18 cellular contexts compared by ENCODE assay signal in genomic region chr3:152583913-152584312, GRCh38.
DNase-seq lines count a peak whose midpoint lies in the region; TF ChIP-seq lines count a peak whose summit lies in the region.
"Had no signal": no experiment of that assay in that cellular context is flagged by ENCODE, and none has a peak within 500 bp of the region (broad histone marks: within the 10 kb centered on the region; RNA-seq: fewer than 3 reads in every experiment).

No MANE protein-coding gene starts in this region.

- H3K36me3 Mint-ChIP-seq in mesothelial cell of epicardium = no peaks in the 10 kb centered on the region
- H3K36me3 Mint-ChIP-seq: CD14-positive monocyte had no signal

- H3K9me3 Mint-ChIP-seq in mesothelial cell of epicardium = no peaks in the 10 kb centered on the region
- H3K9me3 Mint-ChIP-seq: HFFc6 had no signal

- peaks cover 16% of the 10 kb centered on the region for H3K4me1 Mint-ChIP-seq in mesothelial cell of epicardium

- in situ Hi-C loops in astrocyte of the cerebellum (cut with HindIII; ENCODE audit: low sequenced_read_pairs) = no loop called here

- WGBS in testis, 2 donors = 20 to 38% methylated on average over 1 of the region's 1 CpG

- TF ChIP-seq POLR2A in testis (IDR thresholded peaks at IDR 0.05) (no peak), erythroblast (IDR thresholded peaks at IDR 0.05; ENCODE audit: low read length) (no peak)

- H3K4me3 ChIP-seq in astrocyte of the cerebellum (ENCODE audit: low read depth, low read length) (no peak overlapping the region), fibroblast of mammary gland (ENCODE audit: control insufficient read depth, low read depth, low read length) (no peak overlapping the region), testis (no peak overlapping the region)
- H3K4me3 ChIP-seq: Peyer's patch had no signal

- DNase-seq in astrocyte of the cerebellum (ENCODE audit: low read depth) = peak; percentile 24
- DNase-seq in fibroblast of mammary gland (ENCODE audit: low read depth) = peak; percentile 72
- DNase-seq in mesothelial cell of epicardium (ENCODE audit: low spot score in 2 of 2, unreplicated experiment in 2 of 2) = no peak
- peak; percentile 80 for DNase-seq in testis
- DNase-seq in NCI-H2029 treated with DMSO at 0.1 percent for 48 hours (lab: John Stamatoyannopoulos, UW) = no peak
- DNase-seq in GM10248 (ENCODE audit: extremely low spot score) = no peak
- no peak for DNase-seq in erythroblast (lab: John Stamatoyannopoulos, UW)
- DNase-seq: AML-193, DMS 273 treated with DMSO at 0.1 percent for 48 hours, GF-D8, HFFc6, KG1, NCI-H1436, NCI-H2081, NCI-H524 treated with DMSO at 0.1 percent for 48 hours, Peyer's patch, Right ventricle myocardium superior had no signal

- TF ChIP-seq CTCF in astrocyte of the cerebellum (IDR thresholded peaks at IDR 0.05; ENCODE audit: low read depth, low read length, missing control alignments) = no peak
- TF ChIP-seq CTCF in fibroblast of mammary gland (conservative IDR thresholded peaks at IDR 0.05; ENCODE audit: control insufficient read depth, insufficient read depth, low read depth, low read length) = no peak
- TF ChIP-seq CTCF in mesothelial cell of epicardium (IDR thresholded peaks at IDR 0.05; ENCODE audit: unreplicated experiment) = no peak
- TF ChIP-seq CTCF in testis (IDR thresholded peaks at IDR 0.05) = no peak
- no peak for TF ChIP-seq CTCF in GM10248 (IDR thresholded peaks at IDR 0.05; ENCODE audit: control extremely low read depth, extremely low read depth, low read depth, missing control alignments)

- no peak overlapping the region for H3K4me3 Mint-ChIP-seq in mesothelial cell of epicardium
- H3K4me3 Mint-ChIP-seq: CD14-positive monocyte, HFFc6 had no signal

- peak overlapping the region; percentile 57 for H3K27ac Mint-ChIP-seq in mesothelial cell of epicardium
- H3K27ac Mint-ChIP-seq: CD14-positive monocyte, HFFc6 had no signal

- CTCF ChIA-PET in GM10248 (lab: Yijun Ruan, JAX) = interaction anchor here (1.5 to 2.4 kb wide), 2 partner anchors 11 to 13 kb away, joined by 3 to 8 read pairs; no protein-coding TSS in a partner anchor

- no peaks in the 10 kb centered on the region for H3K27me3 ChIP-seq in testis
- H3K27me3 ChIP-seq: Peyer's patch had no signal

- peaks cover 10% of the 10 kb centered on the region for H3K4me1 ChIP-seq in testis
- H3K4me1 ChIP-seq: Peyer's patch had no signal

- H3K9me3 ChIP-seq in testis = no peaks in the 10 kb centered on the region
- H3K9me3 ChIP-seq: Peyer's patch had no signal

- POLR2A ChIA-PET in GM10248 (lab: Yijun Ruan, JAX) = no interaction called here

- H3K36me3 ChIP-seq in testis (ENCODE audit: low read depth, missing control alignments) = no peaks in the 10 kb centered on the region
- H3K36me3 ChIP-seq: Peyer's patch had no signal

- intact Hi-C loops in testis (cut with DNase I; ENCODE audit: low total_unique reads) = no loop called here

- H3K27me3 Mint-ChIP-seq in mesothelial cell of epicardium (ENCODE audit: low read depth) = peaks cover 2% of the 10 kb centered on the region

- peak overlapping the region; percentile 9 to 50 for H3K27ac ChIP-seq in testis
- H3K27ac ChIP-seq: Peyer's patch had no signal

Comparison
In these comparisons a context has a peak if more than half of its experiments do, and no peak if none do; other contexts are left out.
1. DNase-seq: peak in astrocyte of the cerebellum (single experiment), fibroblast of mammary gland (single experiment) and testis (single experiment); none in mesothelial cell of epicardium (0 of 2), NCI-H2029 treated with DMSO at 0.1 percent for 48 hours (single experiment), GM10248 (single experiment) and erythroblast (0 of 2).